In genomic region chr7:42935861-42936260, GRCh38 we compare ENCODE assay signal across 18 cellular contexts.
"Had no signal": no experiment of that assay in that cellular context is flagged by ENCODE, and none has a peak within 500 bp of the region (broad histone marks: within the 10 kb centered on the region; RNA-seq: fewer than 3 reads in every experiment).

No MANE protein-coding gene starts in this region.

- ATAC-seq: heart right ventricle, WTC11 had no signal

- H3K27ac Mint-ChIP-seq: activated CD4-positive, alpha-beta T cell treated with anti-CD3 and anti-CD28 coated beads, Interleukin-2, amount 10 ng/mL, durations not matched to agents 24 days and 14 days; activated T-helper 1 cell treated with anti-CD3 and anti-CD28 coated beads, Interleukin-12 subunit alpha, Interleukin-12 subunit beta, Interleukin-2, Interleukin-4 antibody, amounts not matched to agents 30 ng/mL and 10 ng/mL and 1 ng/mL, durations not matched to agents 14 hours and 24 hours and 36 hours; dendritic cell treated with granulocyte-macrophage colony-stimulating factor and Interleukin-4, amounts not matched to agents 40 ng/mL and 50 ng/mL, for 4 days; immature natural killer cell; neural progenitor cell; progenitor cell of endocrine pancreas; type B pancreatic cell; WTC11 had no signal

- H3K27ac ChIP-seq: esophagus muscularis mucosa, heart right ventricle, left ventricle myocardium inferior, neural progenitor cell, skin epidermis, testis had no signal

- H3K4me3 Mint-ChIP-seq: activated CD4-positive, alpha-beta T cell treated with anti-CD3 and anti-CD28 coated beads, Interleukin-2, amount 10 ng/mL, durations not matched to agents 24 days and 14 days; activated T-helper 1 cell treated with anti-CD3 and anti-CD28 coated beads, Interleukin-12 subunit alpha, Interleukin-12 subunit beta, Interleukin-2, Interleukin-4 antibody, amounts not matched to agents 30 ng/mL and 10 ng/mL and 1 ng/mL, durations not matched to agents 14 hours and 24 hours and 36 hours; dendritic cell treated with granulocyte-macrophage colony-stimulating factor and Interleukin-4, amounts not matched to agents 40 ng/mL and 50 ng/mL, for 4 days; immature natural killer cell; neural progenitor cell; type B pancreatic cell; WTC11 had no signal

- H3K4me3 ChIP-seq: esophagus muscularis mucosa, heart right ventricle, left ventricle myocardium inferior, neural progenitor cell, skin epidermis, testis had no signal

- H3K27me3 ChIP-seq: esophagus muscularis mucosa, heart right ventricle, neural progenitor cell, testis had no signal

- H3K9me3 Mint-ChIP-seq: activated CD4-positive, alpha-beta T cell treated with anti-CD3 and anti-CD28 coated beads, Interleukin-2, amount 10 ng/mL, durations not matched to agents 24 days and 14 days; activated T-helper 1 cell treated with anti-CD3 and anti-CD28 coated beads, Interleukin-12 subunit alpha, Interleukin-12 subunit beta, Interleukin-2, Interleukin-4 antibody, amounts not matched to agents 30 ng/mL and 10 ng/mL and 1 ng/mL, durations not matched to agents 14 hours and 24 hours and 36 hours; dendritic cell treated with granulocyte-macrophage colony-stimulating factor and Interleukin-4, amounts not matched to agents 40 ng/mL and 50 ng/mL, for 4 days; immature natural killer cell; neural progenitor cell; type B pancreatic cell; WTC11 had no signal

- DNase-seq: activated CD4-positive, alpha-beta T cell treated with anti-CD3 and anti-CD28 coated beads, Interleukin-2, amount 10 ng/mL, durations not matched to agents 24 days and 14 days; activated CD8-positive, alpha-beta memory T cell treated with anti-CD3 and anti-CD28 coated beads, Interleukin-2, amount 50 U/mL, for 4 hours; effector CD8-positive, alpha-beta T cell; heart right ventricle; immature natural killer cell; kidney glomerular epithelial cell; left ventricle myocardium inferior; mammary epithelial cell; stimulated activated CD4-positive, alpha-beta T cell treated with anti-CD3 and anti-CD28 coated beads, Interleukin-2, amount 100 ng/mL, for 48 hours; testis had no signal

- H3K9me3 ChIP-seq: esophagus muscularis mucosa, heart right ventricle, left ventricle myocardium inferior, testis had no signal

- H3K27me3 Mint-ChIP-seq: activated CD4-positive, alpha-beta T cell treated with anti-CD3 and anti-CD28 coated beads, Interleukin-2, amount 10 ng/mL, durations not matched to agents 24 days and 14 days; dendritic cell treated with granulocyte-macrophage colony-stimulating factor and Interleukin-4, amounts not matched to agents 40 ng/mL and 50 ng/mL, for 4 days; progenitor cell of endocrine pancreas; type B pancreatic cell had no signal
